ENCODE assay signal across 1 cellular context in genomic region chr21:46326110-46326703, GRCh38.
TF ChIP-seq lines count a peak whose summit lies in the region.

No MANE protein-coding gene starts in this region.

TF ChIP-seq in H1, 55 proteins besides CTCF, POLR2A, EP300 and RAD21:
- no peak for TF ChIP-seq TAF1 (IDR thresholded peaks at IDR 0.05; ENCODE audit: low read depth, low read length)
- no peak for TF ChIP-seq POLR2AphosphoS5 (IDR thresholded peaks at IDR 0.05; ENCODE audit: low read depth, low read length)
- TF ChIP-seq MAX (IDR thresholded peaks at IDR 0.05) = no peak
- TF ChIP-seq CTBP2 (IDR thresholded peaks at IDR 0.05; ENCODE audit: borderline replicate concordance, insufficient read depth, insufficient read length, low read length) = no peak
- no peak for TF ChIP-seq USF2 (IDR thresholded peaks at IDR 0.05; ENCODE audit: low read length)
- no peak for TF ChIP-seq EZH2 (IDR thresholded peaks at IDR 0.05; ENCODE audit: low read depth, low read length, severe bottlenecking)
- no peak for TF ChIP-seq BCL11A (IDR thresholded peaks at IDR 0.05; ENCODE audit: low read depth in 2 of 2, low read length in 2 of 2)
- no peak for TF ChIP-seq YY1 (IDR thresholded peaks at IDR 0.05; ENCODE audit: low read depth, low read length)
- no peak for TF ChIP-seq CBX5 (IDR thresholded peaks at IDR 0.05; ENCODE audit: low read depth, low read length)
